Comparison of ENCODE assay signal across 8 cellular contexts in genomic region chrX:11724122-11725017, GRCh38. TPM values are rescaled to one million over a fixed set of nuclear protein-coding genes. Genes with fewer than 3 reads are reported as not detected.
DNase-seq lines count a peak whose midpoint lies in the region; ATAC-seq and TF ChIP-seq lines count a peak whose summit lies in the region.

No MANE protein-coding gene starts in this region.

- peak; percentile 68 for TF ChIP-seq CTCF in epithelial cell of proximal tubule (conservative IDR thresholded peaks at IDR 0.05; ENCODE audit: low read depth, low read length)
- no peak for TF ChIP-seq CTCF in omental fat pad (IDR thresholded peaks at IDR 0.05)

- ATAC-seq in GM21576 (IDR thresholded peaks at IDR 0.05; ENCODE audit: unreplicated experiment) (peak; percentile 66), omental fat pad (ENCODE audit: low FRiP score) (peak; percentile 59), HG02642 (IDR thresholded peaks at IDR 0.05; ENCODE audit: poor library complexity, unreplicated experiment) (no peak)

- no peak overlapping the region for H3K4me3 ChIP-seq in epithelial cell of proximal tubule (ENCODE audit: low read depth, low read length)

- peak; percentile 6 to 31 for DNase-seq in NCI-H2081 (lab: John Stamatoyannopoulos, UW)
- no peak for DNase-seq in NCI-H2081 treated with DMSO at 0.1 percent for 48 hours (lab: John Stamatoyannopoulos, UW)
- peak; percentile 50 for DNase-seq in RKO (ENCODE audit: low spot score)
- no peak for DNase-seq in epithelial cell of proximal tubule (ENCODE audit: low read depth)
- no peak for DNase-seq in omental fat pad (ENCODE audit: low spot score)
- DNase-seq in activated CD4-positive, CD25-positive, alpha-beta regulatory T cell treated with anti-CD3 and anti-CD28 coated beads, Interleukin-2, amount 50 U/mL, for 72 hours = no peak

RNA-seq across cellular contexts. Expression of gene MSL3, which starts 33.7 kb away (rescaled TPM):
- 30.6 and 35.3 TPM in 2 replicates for total RNA-seq in epithelial cell of proximal tubule
- total RNA-seq in omental fat pad = 10 to 100 TPM; 17.0 to 36.0 (median 31.2) TPM

RNA-seq across cellular contexts. Expression of gene ARHGAP6, which starts 58.6 kb away (rescaled TPM):
- total RNA-seq in epithelial cell of proximal tubule (2.0 and 4.9 TPM in 2 replicates), omental fat pad (10 to 100 TPM; 20.4 to 45.5 (median 25.1) TPM)

Comparison
In these comparisons a context has a peak if more than half of its experiments do, and no peak if none do; other contexts are left out.
1. DNase-seq: peak in NCI-H2081 (2 of 2) and RKO (single experiment); none in NCI-H2081 treated with DMSO at 0.1 percent for 48 hours (single experiment), epithelial cell of proximal tubule (single experiment), omental fat pad (single experiment) and activated CD4-positive, CD25-positive, alpha-beta regulatory T cell treated with anti-CD3 and anti-CD28 coated beads, Interleukin-2, amount 50 U/mL, for 72 hours (single experiment).